In the genomic region with DNA sequence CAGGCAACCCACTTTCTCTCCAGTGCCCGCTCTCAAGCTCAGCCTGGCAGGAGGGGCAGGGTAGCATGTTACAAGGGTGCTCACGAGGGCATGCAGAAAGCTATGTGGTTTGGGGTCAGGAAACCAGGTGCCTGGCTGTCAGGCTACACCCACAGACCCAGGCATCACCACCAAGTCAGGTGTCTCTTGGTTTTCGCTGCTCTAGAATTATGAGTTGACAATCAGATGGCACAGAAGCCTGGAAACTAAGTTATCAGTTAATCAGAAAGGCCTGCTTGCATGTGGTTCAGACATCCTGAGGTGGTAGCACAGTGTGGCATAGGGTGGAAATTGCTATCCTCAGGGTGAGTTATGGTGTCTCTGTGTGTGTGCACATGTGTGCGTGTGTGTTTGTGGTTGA, we compare ENCODE assay signal across 15 cellular contexts. TPM values are rescaled to one million over a fixed set of nuclear protein-coding genes. Genes with fewer than 3 reads are reported as not detected.
DNase-seq lines count a peak whose midpoint lies in the region; ATAC-seq and TF ChIP-seq lines count a peak whose summit lies in the region.
"Had no signal": no experiment of that assay in that cellular context is flagged by ENCODE, and none has a peak within 500 bp of the region (broad histone marks: within the 10 kb centered on the region; RNA-seq: fewer than 3 reads in every experiment).

No MANE protein-coding gene starts in this region.

- no peak for ATAC-seq in GM21786 (IDR thresholded peaks at IDR 0.05; ENCODE audit: unreplicated experiment)
- ATAC-seq in aorta (ENCODE audit: low FRiP score) = no peak
- ATAC-seq: left lobe of liver had no signal

- H3K4me1 ChIP-seq in breast epithelium (no peaks in the 10 kb centered on the region), aorta (ENCODE audit: control insufficient read depth in 1 of 2, insufficient read depth in 2 of 2, low read length in 2 of 2) (no peaks in the 10 kb centered on the region)

- no peak overlapping the region for H3K4me3 ChIP-seq in breast epithelium
- H3K4me3 ChIP-seq in aorta (ENCODE audit: low read length in 2 of 2) = no peak overlapping the region

- TF ChIP-seq CTCF in breast epithelium (IDR thresholded peaks at IDR 0.05) = no peak

- WGBS in aorta, 2 donors = 75 to 80% methylated on average over 4 of the region's 4 CpGs

- DNase-seq in activated gamma-delta T cell treated with Interleukin-2 at 50 U/mL for 16 hours (peak; percentile 74), activated gamma-delta T cell (lab: John Stamatoyannopoulos, UW) (no peak), breast epithelium (ENCODE audit: low spot score in 2 of 2) (no peak), aorta (no peak), SIG-M5 (lab: John Stamatoyannopoulos, UW) (no peak)
- peak; percentile 64 for DNase-seq in activated naive CD4-positive, alpha-beta T cell treated with Interleukin-2 at 50 U/mL for 16 hours
- DNase-seq in stimulated activated CD4-positive, alpha-beta T cell treated with anti-CD3 and anti-CD28 coated beads, Interleukin-2, amount 100 ng/mL, for 24 hours = peak; percentile 29 to 51
- DNase-seq: GF-D8, NCI-H2107 had no signal

- no peak for TF ChIP-seq POLR2A in breast epithelium (IDR thresholded peaks at IDR 0.05)

- H3K27me3 ChIP-seq in breast epithelium (no peaks in the 10 kb centered on the region), aorta (ENCODE audit: control insufficient read depth in 1 of 2, insufficient read depth in 2 of 2, low read length in 1 of 2) (no peaks in the 10 kb centered on the region)

- no peaks in the 10 kb centered on the region for H3K36me3 ChIP-seq in breast epithelium
- no peaks in the 10 kb centered on the region for H3K36me3 ChIP-seq in aorta (ENCODE audit: control insufficient read depth in 1 of 2, insufficient read depth in 2 of 2, low read length in 1 of 2)

- no peak overlapping the region for H3K27ac ChIP-seq in breast epithelium
- no peak overlapping the region for H3K27ac ChIP-seq in aorta (ENCODE audit: low read depth in 1 of 2, low read length in 2 of 2)

- intact Hi-C loops in breast epithelium (cut with DNase I; ENCODE audit: low total_unique reads) (no loop called here), aorta (cut with DNase I) (no loop called here)

- H3K9me3 ChIP-seq in breast epithelium = no peaks in the 10 kb centered on the region
- H3K9me3 ChIP-seq in aorta (ENCODE audit: control insufficient read depth, low read length) = peaks cover 1% of the 10 kb centered on the region

RNA-seq across cellular contexts. Expression of a gene that starts 16.2 kb away (rescaled TPM):
- total RNA-seq in breast epithelium = not detected
- total RNA-seq in aorta = not detected
- polyA plus RNA-seq in aorta = under 1 TPM in 1 of 2 donors, not detected in 1; 0.25 TPM
- total RNA-seq: fibroblast of lung, HT1080, progenitor cell of endocrine pancreas, SK-MEL-5 had no signal
- polyA plus RNA-seq: fibroblast of lung had no signal

RNA-seq across cellular contexts. Expression of a gene that starts 28.2 kb away (rescaled TPM):
- total RNA-seq in breast epithelium (10 to 100 TPM; 17.0 to 39.2 (median 22.1) TPM), aorta (10 to 100 TPM in 1 of 2 donors, 1 to 10 TPM in 1; 9.8 to 16.3 TPM)
- 10 to 100 TPM; 10.9 to 11.3 TPM for polyA plus RNA-seq in aorta

Comparison
In these comparisons a context has a peak if more than half of its experiments do, and no peak if none do; other contexts are left out.
1. DNase-seq: peak in activated gamma-delta T cell treated with Interleukin-2 at 50 U/mL for 16 hours (single experiment), activated naive CD4-positive, alpha-beta T cell treated with Interleukin-2 at 50 U/mL for 16 hours (single experiment) and stimulated activated CD4-positive, alpha-beta T cell treated with anti-CD3 and anti-CD28 coated beads, Interleukin-2, amount 100 ng/mL, for 24 hours (2 of 2); none in activated gamma-delta T cell (single experiment), breast epithelium (0 of 2), aorta (0 of 2) and SIG-M5 (single experiment).